ENCODE assay signal across 31 cellular contexts in genomic region chr7:41796331-41796730, GRCh38.
"Had no signal": no experiment of that assay in that cellular context is flagged by ENCODE, and none has a peak within 500 bp of the region (broad histone marks: within the 10 kb centered on the region; RNA-seq: fewer than 3 reads in every experiment).

No MANE protein-coding gene starts in this region.

- H3K36me3 Mint-ChIP-seq: activated naive CD8-positive, alpha-beta T cell treated with anti-CD3 and anti-CD28 coated beads, Interleukin-2, amount 10 ng/mL, durations not matched to agents 7 days and 5 days had no signal

- ATAC-seq: activated CD4-positive, CD25-positive, alpha-beta regulatory T cell treated with anti-CD3 and anti-CD28 coated beads, Interleukin-2, amount 50 U/mL, for 24 hours; gastrocnemius medialis; mucosa of descending colon had no signal

- H3K27me3 ChIP-seq: brain microvascular endothelial cell, esophagus muscularis mucosa, gastrocnemius medialis, ovary, right atrium auricular region, spleen, testis had no signal

- DNase-seq: activated CD4-positive, alpha-beta T cell treated with anti-CD3 and anti-CD28 coated beads for 48 hours; activated CD4-positive, alpha-beta T cell treated with anti-CD3 and anti-CD28 coated beads, Interleukin-2, amount 50 U/mL, for 48 hours; activated CD8-positive, alpha-beta memory T cell treated with anti-CD3 and anti-CD28 coated beads for 24 hours; activated effector memory CD4-positive, alpha-beta T cell treated with Interleukin-2 at 50 U/mL for 16 hours; activated naive CD4-positive, alpha-beta T cell treated with anti-CD3 and anti-CD28 coated beads for 36 hours; activated naive CD8-positive, alpha-beta T cell treated with anti-CD3 and anti-CD28 coated beads, Interleukin-2, amount 10 ng/mL, durations not matched to agents 7 days and 5 days; amniotic stem cell; brain microvascular endothelial cell; caudate nucleus; endodermal cell; gastrocnemius medialis; glutamatergic neuron; left ventricle myocardium inferior; mucosa of descending colon; nephron progenitor cell; ovary; spleen; stimulated activated naive CD4-positive, alpha-beta T cell; T1000; testis; trophoblast cell; WERI-Rb-1 had no signal

- H3K27ac Mint-ChIP-seq: activated naive CD4-positive, alpha-beta T cell treated with anti-CD3 and anti-CD28 coated beads for 36 hours; activated naive CD8-positive, alpha-beta T cell treated with anti-CD3 and anti-CD28 coated beads, Interleukin-2, amount 10 ng/mL, durations not matched to agents 7 days and 5 days; endodermal cell; progenitor cell of endocrine pancreas; T-helper 1 cell treated with Interleukin-12 subunit alpha and Interleukin-12 subunit beta and Interleukin-4 antibody, amounts not matched to agents 30 μg/mL and 1 μg/mL, for 36 hours had no signal

- H3K9me3 Mint-ChIP-seq: activated naive CD4-positive, alpha-beta T cell treated with anti-CD3 and anti-CD28 coated beads for 36 hours; endodermal cell; nephron progenitor cell had no signal

- H3K4me3 Mint-ChIP-seq: activated naive CD4-positive, alpha-beta T cell treated with anti-CD3 and anti-CD28 coated beads for 36 hours; activated naive CD8-positive, alpha-beta T cell treated with anti-CD3 and anti-CD28 coated beads, Interleukin-2, amount 10 ng/mL, durations not matched to agents 7 days and 5 days; endodermal cell; nephron progenitor cell; T-helper 1 cell treated with Interleukin-12 subunit alpha and Interleukin-12 subunit beta and Interleukin-4 antibody, amounts not matched to agents 30 μg/mL and 1 μg/mL, for 36 hours had no signal

- FAIRE-seq: islet of Langerhans, urothelium cell line had no signal

- H3K27me3 Mint-ChIP-seq: progenitor cell of endocrine pancreas had no signal

- H3K4me3 ChIP-seq: esophagus muscularis mucosa, gastrocnemius medialis, left ventricle myocardium inferior, lung, mucosa of descending colon, ovary, right atrium auricular region, spleen, testis had no signal

- H3K27ac ChIP-seq: brain microvascular endothelial cell, esophagus muscularis mucosa, gastrocnemius medialis, left ventricle myocardium inferior, neutrophil, ovary, right atrium auricular region, spleen, testis, WERI-Rb-1 had no signal

- H3K9me3 ChIP-seq: esophagus muscularis mucosa, gastrocnemius medialis, left ventricle myocardium inferior, mucosa of descending colon, neutrophil, ovary, right atrium auricular region, spleen, testis had no signal

- H3K4me1 ChIP-seq: esophagus muscularis mucosa, gastrocnemius medialis, left ventricle myocardium inferior, right atrium auricular region, spleen, testis had no signal

- H3K36me3 ChIP-seq: brain microvascular endothelial cell, esophagus muscularis mucosa, gastrocnemius medialis, left ventricle myocardium inferior, neutrophil, ovary, right atrium auricular region, spleen, WERI-Rb-1 had no signal

- H3K4me1 Mint-ChIP-seq: endodermal cell had no signal
